31 cellular contexts compared by ENCODE assay signal in the genomic region with DNA sequence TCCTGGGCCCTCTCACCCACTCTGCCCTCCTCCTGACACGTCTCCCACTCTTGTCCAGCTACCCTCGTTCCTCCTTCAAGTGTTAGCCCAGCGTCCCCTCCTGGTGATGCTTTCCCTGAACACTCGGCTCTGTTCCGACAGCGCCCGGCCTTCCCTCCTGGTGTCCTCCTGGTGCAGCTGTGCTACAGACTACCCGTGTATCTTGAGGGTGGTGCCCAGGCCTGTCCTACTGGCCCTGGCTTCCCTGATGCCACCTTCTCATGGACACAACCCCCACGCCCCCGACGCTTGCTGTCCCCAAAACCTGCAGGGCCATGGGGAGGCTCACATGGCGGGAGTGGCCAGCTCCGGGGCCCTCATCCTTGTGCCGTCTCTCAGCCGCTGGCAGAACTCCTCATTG. TPM values are rescaled to one million over a fixed set of nuclear protein-coding genes. Genes with fewer than 3 reads are reported as not detected.
"Had no signal": no experiment of that assay in that cellular context is flagged by ENCODE, and none has a peak within 500 bp of the region (broad histone marks: within the 10 kb centered on the region; RNA-seq: fewer than 3 reads in every experiment).

No MANE protein-coding gene starts in this region.

- H3K27ac ChIP-seq: adrenal gland, body of pancreas, colonic mucosa, dorsolateral prefrontal cortex, esophagus muscularis mucosa, foreskin keratinocyte, gastrocnemius medialis, VCaP had no signal

- H3K27ac Mint-ChIP-seq: activated B cell treated with CpG ODN at 0.5 μM for 24 hours; activated CD8-positive, alpha-beta T cell treated with anti-CD3 and anti-CD28 coated beads for 36 hours; activated naive CD4-positive, alpha-beta T cell treated with anti-CD3 and anti-CD28 coated beads, Interleukin-2, amount 50 U/mL, for 24 hours; activated naive CD8-positive, alpha-beta T cell treated with anti-CD3 and anti-CD28 coated beads for 36 hours; activated naive CD8-positive, alpha-beta T cell treated with anti-CD3 and anti-CD28 coated beads, Interleukin-2, amount 50 U/mL, for 24 hours; activated T-helper 17 cell treated with anti-CD3 and anti-CD28 coated beads, Interleukin-2, amount 50 U/mL, for 72 hours; endodermal cell had no signal

- H3K4me1 ChIP-seq: adrenal gland, body of pancreas, colonic mucosa, esophagus muscularis mucosa, foreskin keratinocyte, gastrocnemius medialis had no signal

- H3K9me3 Mint-ChIP-seq: activated B cell treated with CpG ODN at 0.5 μM for 24 hours; activated CD8-positive, alpha-beta T cell treated with anti-CD3 and anti-CD28 coated beads for 36 hours; activated naive CD4-positive, alpha-beta T cell treated with anti-CD3 and anti-CD28 coated beads, Interleukin-2, amount 50 U/mL, for 24 hours; activated naive CD8-positive, alpha-beta T cell treated with anti-CD3 and anti-CD28 coated beads for 36 hours; activated naive CD8-positive, alpha-beta T cell treated with anti-CD3 and anti-CD28 coated beads, Interleukin-2, amount 50 U/mL, for 24 hours; activated T-cell treated with anti-CD3 and anti-CD28 coated beads, Interleukin-2, amount 50 U/mL, for 4 hours; activated T-helper 17 cell treated with anti-CD3 and anti-CD28 coated beads, Interleukin-2, amount 50 U/mL, for 72 hours; endodermal cell had no signal

- H3K36me3 ChIP-seq: adrenal gland, colonic mucosa, gastrocnemius medialis had no signal

- H3K4me3 ChIP-seq: adrenal gland, body of pancreas, colonic mucosa, dorsolateral prefrontal cortex, esophagus muscularis mucosa, gastrocnemius medialis had no signal

- H3K4me1 Mint-ChIP-seq: activated B cell treated with CpG ODN at 0.5 μM for 24 hours; activated naive CD4-positive, alpha-beta T cell treated with anti-CD3 and anti-CD28 coated beads, Interleukin-2, amount 50 U/mL, for 24 hours; activated naive CD8-positive, alpha-beta T cell treated with anti-CD3 and anti-CD28 coated beads, Interleukin-2, amount 50 U/mL, for 24 hours; activated T-helper 17 cell treated with anti-CD3 and anti-CD28 coated beads, Interleukin-2, amount 50 U/mL, for 72 hours had no signal

- H3K4me3 Mint-ChIP-seq: activated B cell treated with CpG ODN at 0.5 μM for 24 hours; activated CD8-positive, alpha-beta T cell treated with anti-CD3 and anti-CD28 coated beads for 36 hours; activated naive CD4-positive, alpha-beta T cell treated with anti-CD3 and anti-CD28 coated beads, Interleukin-2, amount 50 U/mL, for 24 hours; activated naive CD8-positive, alpha-beta T cell treated with anti-CD3 and anti-CD28 coated beads for 36 hours; activated naive CD8-positive, alpha-beta T cell treated with anti-CD3 and anti-CD28 coated beads, Interleukin-2, amount 50 U/mL, for 24 hours; activated T-cell treated with anti-CD3 and anti-CD28 coated beads, Interleukin-2, amount 50 U/mL, for 4 hours; activated T-helper 17 cell treated with anti-CD3 and anti-CD28 coated beads, Interleukin-2, amount 50 U/mL, for 72 hours; endodermal cell had no signal

- ATAC-seq: activated CD4-positive, CD25-positive, alpha-beta regulatory T cell treated with anti-CD3 and anti-CD28 coated beads, Interleukin-2, amount 50 U/mL, for 24 hours; activated CD8-positive, alpha-beta T cell treated with anti-CD3 and anti-CD28 coated beads for 36 hours; activated naive CD8-positive, alpha-beta T cell treated with anti-CD3 and anti-CD28 coated beads, Interleukin-2, amount 50 U/mL, for 24 hours; activated T-cell treated with anti-CD3 and anti-CD28 coated beads, Interleukin-2, amount 50 U/mL, for 4 hours; activated T-helper 17 cell treated with anti-CD3 and anti-CD28 coated beads, Interleukin-2, amount 50 U/mL, for 72 hours; body of pancreas; foreskin keratinocyte; gastrocnemius medialis had no signal

- H3K27me3 Mint-ChIP-seq: activated B cell treated with CpG ODN at 0.5 μM for 24 hours; activated CD8-positive, alpha-beta T cell treated with anti-CD3 and anti-CD28 coated beads for 36 hours; activated naive CD4-positive, alpha-beta T cell treated with anti-CD3 and anti-CD28 coated beads, Interleukin-2, amount 50 U/mL, for 24 hours; activated naive CD8-positive, alpha-beta T cell treated with anti-CD3 and anti-CD28 coated beads for 36 hours; activated naive CD8-positive, alpha-beta T cell treated with anti-CD3 and anti-CD28 coated beads, Interleukin-2, amount 50 U/mL, for 24 hours; activated T-helper 17 cell treated with anti-CD3 and anti-CD28 coated beads, Interleukin-2, amount 50 U/mL, for 72 hours had no signal

- DNase-seq: activated B cell treated with CpG ODN at 0.5 μM for 24 hours; activated CD4-positive, alpha-beta T cell treated with anti-CD3 and anti-CD28 coated beads for 48 hours; activated CD4-positive, alpha-beta T cell treated with anti-CD3 and anti-CD28 coated beads, Interleukin-2, amount 50 U/mL, for 1 hour; activated CD4-positive, alpha-beta T cell treated with anti-CD3 and anti-CD28 coated beads, Interleukin-2, amount 50 U/mL, for 48 hours; activated CD8-positive, alpha-beta memory T cell treated with anti-CD3 and anti-CD28 coated beads for 24 hours; activated CD8-positive, alpha-beta T cell treated with anti-CD3 and anti-CD28 coated beads for 36 hours; activated effector memory CD4-positive, alpha-beta T cell treated with Interleukin-2 at 50 U/mL for 16 hours; activated gamma-delta T cell treated with Interleukin-2 at 50 U/mL for 16 hours; activated naive CD4-positive, alpha-beta T cell treated with Interleukin-2 at 50 U/mL for 16 hours; activated naive CD8-positive, alpha-beta T cell treated with anti-CD3 and anti-CD28 coated beads for 36 hours; activated naive CD8-positive, alpha-beta T cell treated with anti-CD3 and anti-CD28 coated beads, Interleukin-2, amount 50 U/mL, for 24 hours; activated T-cell treated with anti-CD3 and anti-CD28 coated beads, Interleukin-2, amount 50 U/mL, for 4 hours; adrenal gland; amygdala; aorta; body of pancreas; colonic mucosa; dorsolateral prefrontal cortex; effector memory CD4-positive, alpha-beta T cell; endodermal cell; erythroblast; foreskin keratinocyte; gastrocnemius medialis; glutamatergic neuron; T-helper 2 cell had no signal

- H3K27me3 ChIP-seq: adrenal gland, body of pancreas, colonic mucosa, foreskin keratinocyte had no signal

- H3K9me3 ChIP-seq: adrenal gland, body of pancreas, colonic mucosa, esophagus muscularis mucosa, gastrocnemius medialis had no signal

- H3K36me3 Mint-ChIP-seq: activated naive CD4-positive, alpha-beta T cell treated with anti-CD3 and anti-CD28 coated beads, Interleukin-2, amount 50 U/mL, for 24 hours had no signal

RNA-seq across cellular contexts. Expression of a gene that starts 21.4 kb away (rescaled TPM):
- total RNA-seq: activated B cell treated with CpG ODN at 0.5 μM for 24 hours; activated CD8-positive, alpha-beta T cell treated with anti-CD3 and anti-CD28 coated beads for 36 hours; activated T-helper 17 cell treated with anti-CD3 and anti-CD28 coated beads, Interleukin-2, amount 50 U/mL, for 72 hours; aorta; body of pancreas; foreskin keratinocyte; gastrocnemius medialis; T-helper 1 cell treated with Interleukin-12 subunit alpha and Interleukin-12 subunit beta and Interleukin-4 antibody, amounts not matched to agents 30 ng/mL and 1 ng/mL, for 36 hours had no signal
- polyA plus RNA-seq: foreskin keratinocyte had no signal

RNA-seq across cellular contexts. Expression of a gene that starts 36.7 kb away (rescaled TPM):
- total RNA-seq: activated B cell treated with CpG ODN at 0.5 μM for 24 hours had no signal
